In genomic region chr19:4968462-4969291, GRCh38 we compare ENCODE assay signal across 8 cellular contexts. TPM values are rescaled to one million over a fixed set of nuclear protein-coding genes. Genes with fewer than 3 reads are reported as not detected.
A peak's percentile ranks its signal among the peaks of the same experiment; 100 is the strongest.
DNase-seq lines count a peak whose midpoint lies in the region; ATAC-seq, FAIRE-seq and TF ChIP-seq lines count a peak whose summit lies in the region.

TSS of gene KDM4B (plus strand) at chr19:4969113. CDS start at chr19:5032891, 63,778 bp downstream.

- peaks cover 3 to 17% (median 14%) of the 10 kb centered on the region in 4 experiments for H3K4me1 ChIP-seq in H1 (replicated peaks in 1 of 4; ENCODE audit: control insufficient read depth in 3 of 4, insufficient read depth in 4 of 4, low read length in 3 of 4)
- peaks cover 3% of the 10 kb centered on the region for H3K4me1 ChIP-seq in mesendoderm (ENCODE audit: control insufficient read depth, low read depth, low read length)

- no peak for TF ChIP-seq CTCF in H1 (IDR thresholded peaks at IDR 0.05; ENCODE audit: control extremely low read depth in 1 of 3, insufficient read depth in 1 of 3, low read depth in 1 of 3, low read length in 3 of 3)

- H3K23ac ChIP-seq in H1 (ENCODE audit: insufficient read length): no peak within 1 kb of the TSS
- peak within 1 kb of the TSS; percentile 81 for H3K23ac ChIP-seq in mesendoderm (ENCODE audit: low read length)

- H3K36me3 ChIP-seq in H1 (ENCODE audit: control insufficient read depth in 2 of 4, insufficient read depth in 4 of 4, low read length in 3 of 4) (no peaks in the 10 kb centered on the region), mesendoderm (ENCODE audit: control insufficient read depth, insufficient read depth, low read length) (no peaks in the 10 kb centered on the region)

- H3K9ac ChIP-seq in H1 (replicated peaks in 1 of 4; ENCODE audit: extremely low read depth in 1 of 4, low read depth in 3 of 4, low read length in 3 of 4): peak within 1 kb of the TSS; percentile 38 to 88 (median 54); a peak in 5 of 7 replicates
- H3K9ac ChIP-seq in mesendoderm (ENCODE audit: low read length): peak within 1 kb of the TSS; percentile 77

- H4K8ac ChIP-seq in H1 (ENCODE audit: extremely low read depth, insufficient read depth, low read length) (peak within 1 kb of the TSS; percentile 28), mesendoderm (ENCODE audit: low read depth, low read length) (no peak within 1 kb of the TSS)

- H3K4me3 ChIP-seq in H1 (ENCODE audit: extremely low read depth in 1 of 4, insufficient read depth in 2 of 4, low read depth in 3 of 4, low read length in 4 of 4) (peak within 1 kb of the TSS; percentile 49 to 67 (median 57)), mesendoderm (ENCODE audit: low read length) (peak within 1 kb of the TSS; percentile 46)

- peaks cover 10 to 38% of the 10 kb centered on the region in 2 experiments; a peak in 3 of 4 replicates for H3K79me2 ChIP-seq in H1 (ENCODE audit: control insufficient read depth in 1 of 2, insufficient read depth in 2 of 2, low read length in 2 of 2)
- peaks cover 11% of the 10 kb centered on the region for H3K79me2 ChIP-seq in mesendoderm (ENCODE audit: control insufficient read depth, insufficient read depth, low read length)

- TF ChIP-seq POLR2A in H1 (IDR thresholded peaks at IDR 0.05; ENCODE audit: control extremely low read depth in 1 of 2, low read depth in 2 of 2, low read length in 2 of 2): peak in 1 of 2 experiments; percentile 85; a peak in 2 of 3 replicates

- peaks cover 0 to 5% (median 0%) of the 10 kb centered on the region in 4 experiments; a peak in 2 of 7 replicates for H3K27me3 ChIP-seq in H1 (replicated peaks in 1 of 4; ENCODE audit: control insufficient read depth in 3 of 4, extremely low read depth in 1 of 4, insufficient read depth in 3 of 4, low read length in 3 of 4)
- H3K27me3 ChIP-seq in mesendoderm (ENCODE audit: insufficient read depth, low read length, poor library complexity): no peaks in the 10 kb centered on the region

- DNase-seq in COLO668 (lab: John Stamatoyannopoulos, UW; ENCODE audit: unreplicated experiment) (peak; percentile 99), HT1080 (ENCODE audit: low read depth) (peak; percentile 98), NOMO-1 treated with DMSO at 0.1 percent for 48 hours (lab: John Stamatoyannopoulos, UW; ENCODE audit: unreplicated experiment) (peak; percentile 99), H1 (ENCODE audit: low read depth in 1 of 2, low spot score in 2 of 2) (peak; percentile 98 to 99), mesendoderm (peak; percentile 100)
- peak; percentile 95 to 97 for DNase-seq in activated CD8-positive, alpha-beta memory T cell treated with anti-CD3 and anti-CD28 coated beads for 4 hours (ENCODE audit: low read depth in 2 of 2)
- peak; percentile 91 for DNase-seq in stimulated activated CD8-positive, alpha-beta memory T cell treated with anti-CD3 and anti-CD28 coated beads, Interleukin-15, amount 100 ng/mL, for 1 hour (ENCODE audit: low read depth)

- H3K23me2 ChIP-seq in H1 (ENCODE audit: low read depth, low read length): peaks cover 13% of the 10 kb centered on the region; the same call in 1 of the 2 replicates

- H2BK120ac ChIP-seq in H1 (replicated peaks; ENCODE audit: low read depth, low read length): no peak within 1 kb of the TSS
- no peak within 1 kb of the TSS for H2BK120ac ChIP-seq in mesendoderm (ENCODE audit: low read depth, low read length)

- H2BK15ac ChIP-seq in H1 (ENCODE audit: low read length): peak within 1 kb of the TSS; percentile 88; the same call in 1 of the 2 replicates
- H2BK15ac ChIP-seq in mesendoderm (replicated peaks; ENCODE audit: low read depth): no peak within 1 kb of the TSS

- peak within 1 kb of the TSS; percentile 90 for H4K5ac ChIP-seq in H1 (ENCODE audit: insufficient read length, low read depth, low read length)
- no peak within 1 kb of the TSS for H4K5ac ChIP-seq in mesendoderm (ENCODE audit: low read length)

- CTCF ChIA-PET in H1 (lab: Charles Lee; ENCODE audit: partially characterized antibody): interaction anchor here (0.5 to 2.9 kb wide), 7 partner anchors 19 to 504 kb away, joined by 3 to 21 read pairs (median 5); no protein-coding TSS in a partner anchor

- H3K18ac ChIP-seq in H1 (ENCODE audit: extremely low read depth, low read length) (peak within 1 kb of the TSS; percentile 98), mesendoderm (ENCODE audit: low read length) (peak within 1 kb of the TSS; percentile 56)

- no peak within 1 kb of the TSS for H3K14ac ChIP-seq in H1 (ENCODE audit: insufficient read length)

- no peak for TF ChIP-seq RAD21 in H1 (IDR thresholded peaks at IDR 0.05 in 1 of 2, conservative IDR thresholded peaks at IDR 0.05 in 1 of 2; ENCODE audit: low read depth in 2 of 2, low read length in 2 of 2)

- peak within 1 kb of the TSS; percentile 98 for H2AFZ ChIP-seq in H1 (ENCODE audit: low read length)

- TF ChIP-seq EP300 in H1 (IDR thresholded peaks at IDR 0.05; ENCODE audit: borderline replicate concordance in 1 of 2, low read depth in 2 of 2, low read length in 2 of 2): 0 out of 3 replicates have a peak, but pooled peaks of 1 of the 2 experiments have one; percentile 15

- WGBS in H1 (ENCODE audit: extremely low coverage in 1 of 2, insufficient coverage in 1 of 2, insufficient read length in 1 of 2, insufficient replicate concordance in 2 of 2, low coverage in 1 of 2, low lambda C conversion rate in 2 of 2, missing lambda C conversion rate in 1 of 2), 2 experiments: 3% methylated on average over 38 of the region's 96 CpGs; no CpG with 5 or more reads in 1 of the 2 experiments
- WGBS in mesendoderm (ENCODE audit: extremely low coverage, insufficient coverage, low lambda C conversion rate): no CpG with 5 or more reads among the region's 96 CpGs

- H3K79me1 ChIP-seq in H1 (ENCODE audit: low read depth, low read length): peaks cover 13% of the 10 kb centered on the region
- peaks cover 14% of the 10 kb centered on the region for H3K79me1 ChIP-seq in mesendoderm (ENCODE audit: low read length)

- no peak within 1 kb of the TSS for H2BK20ac ChIP-seq in H1 (ENCODE audit: low read length)

- peak within 1 kb of the TSS; percentile 93 for H4K91ac ChIP-seq in H1 (replicated peaks; ENCODE audit: insufficient read length, low read length)

- no peak within 1 kb of the TSS for H3K27ac ChIP-seq in H1 (ENCODE audit: low read depth, low read length)
- no peak within 1 kb of the TSS for H3K27ac ChIP-seq in mesendoderm (ENCODE audit: low read depth, low read length)

- H3K56ac ChIP-seq in H1 (replicated peaks; ENCODE audit: insufficient read length, low read depth, low read length) (no peak within 1 kb of the TSS), mesendoderm (ENCODE audit: low read length) (peak within 1 kb of the TSS; percentile 81)

- no peak for FAIRE-seq in H1 (lab: Jason Lieb, UNC)

- peaks cover 11 to 15% of the 10 kb centered on the region in 2 experiments for H4K20me1 ChIP-seq in H1 (replicated peaks in 1 of 2; ENCODE audit: control insufficient read depth in 1 of 2, insufficient read depth in 2 of 2, low read length in 2 of 2)

- no peak within 1 kb of the TSS for H2BK12ac ChIP-seq in H1 (ENCODE audit: low read depth, low read length)

- H3K4ac ChIP-seq in H1 (replicated peaks; ENCODE audit: insufficient read length, low read depth, low read length) (no peak within 1 kb of the TSS), mesendoderm (ENCODE audit: low read depth, low read length) (peak within 1 kb of the TSS; percentile 57)

- H2AK5ac ChIP-seq in H1 (ENCODE audit: low read depth, low read length): no peak within 1 kb of the TSS
- H2AK5ac ChIP-seq in mesendoderm (ENCODE audit: low read length): no peak within 1 kb of the TSS

- H3K4me2 ChIP-seq in H1 (ENCODE audit: insufficient read depth in 1 of 2, low read depth in 2 of 2, low read length in 2 of 2) (peak within 1 kb of the TSS; percentile 79 to 98), mesendoderm (ENCODE audit: low read length) (peak within 1 kb of the TSS; percentile 49)

- peak; percentile 90 for ATAC-seq in GM21360 (IDR thresholded peaks at IDR 0.05; ENCODE audit: unreplicated experiment)

- no peaks in the 10 kb centered on the region for H3K9me3 ChIP-seq in H1 (ENCODE audit: insufficient read depth in 2 of 2, low read depth in 1 of 2, low read length in 1 of 2)

- POLR2A ChIA-PET in H1 (lab: Charles Lee; ENCODE audit: partially characterized antibody): interaction anchor here (0.6 to 2.5 kb wide), 6 partner anchors 11 to 286 kb away, joined by 3 to 11 read pairs (median 4); no protein-coding TSS in a partner anchor

- H2BK5ac ChIP-seq in H1 (ENCODE audit: low read depth, low read length): no peak within 1 kb of the TSS
- no peak within 1 kb of the TSS for H2BK5ac ChIP-seq in mesendoderm (ENCODE audit: low read length)

TF ChIP-seq in H1, 55 proteins besides CTCF, POLR2A, EP300 and RAD21 (continues in another document):
- no peak for TF ChIP-seq SAP30 (IDR thresholded peaks at IDR 0.05; ENCODE audit: insufficient read depth, insufficient replicate concordance, low read length)
- no peak; the same call in 1 of the 2 replicates for TF ChIP-seq GTF2F1 (IDR thresholded peaks at IDR 0.05; ENCODE audit: borderline replicate concordance, low read depth, low read length)
- TF ChIP-seq CEBPB (IDR thresholded peaks at IDR 0.05; ENCODE audit: low read depth, low read length): no peak
- no peak for TF ChIP-seq RBBP5 (IDR thresholded peaks at IDR 0.05; ENCODE audit: borderline replicate concordance, low read depth, low read length)
- TF ChIP-seq POLR2AphosphoS5 (IDR thresholded peaks at IDR 0.05; ENCODE audit: low read depth, low read length): 0 out of 2 replicates have a peak, but pooled peaks have one; percentile 30

RNA-seq across cellular contexts. Expression of gene KDM4B, which starts in this region (rescaled TPM):
- total RNA-seq in HT1080 (2014; rRNA removed; shearing (Covaris generic)): 2.3 and 3.1 TPM in 2 replicates
- 12.7 and 15.1 TPM in 2 replicates for polyA plus RNA-seq in HT1080 (2015; cell fraction: cytosol; rRNA removed)
- 25.0 and 26.8 TPM in 2 replicates for polyA plus RNA-seq in HT1080 (2015; cell fraction: nucleus; rRNA removed)
- total RNA-seq in H1 (2021; fragmentation: NEBNext Ultra II Directional; extraction: Animal tissue kit (Norgen Biotek cat#: 25700)): 31.9 and 32.8 TPM in 2 replicates
- 12.0 and 21.1 TPM in 2 replicates for polyA plus RNA-seq in H1 (2011; rRNA removed)
- polyA plus RNA-seq in H1 (2011; cell fraction: cytosol; rRNA removed): 16.6 TPM
- polyA plus RNA-seq in H1 (2011; cell fraction: nucleus; rRNA removed): 36.4 TPM
- polyA plus RNA-seq in H1 (2012, experiment 1 of 2): 15.0 to 22.8 TPM (median 19.6 TPM) in 4 replicates
- polyA plus RNA-seq in H1 (2012, experiment 2 of 2): 17.0 TPM
- polyA plus RNA-seq in H1 (2013, experiment 1 of 2): 13.3 TPM
- polyA plus RNA-seq in H1 (2013, experiment 2 of 2): 12.3 TPM
- 18.7 and 23.6 TPM in 2 replicates for polyA minus RNA-seq in H1 (2011; rRNA and poly(A)+ RNA removed)
- polyA minus RNA-seq in H1 (2011; cell fraction: cytosol; rRNA and poly(A)+ RNA removed): 26.2 TPM
- 44.4 TPM for polyA minus RNA-seq in H1 (2011; cell fraction: nucleus; rRNA and poly(A)+ RNA removed)
- 8.5 TPM for polyA plus RNA-seq in mesendoderm (2013, experiment 1 of 2)
- 8.4 TPM for polyA plus RNA-seq in mesendoderm (2013, experiment 2 of 2)
